ENCODE assay signal across 9 cellular contexts in the genomic region with DNA sequence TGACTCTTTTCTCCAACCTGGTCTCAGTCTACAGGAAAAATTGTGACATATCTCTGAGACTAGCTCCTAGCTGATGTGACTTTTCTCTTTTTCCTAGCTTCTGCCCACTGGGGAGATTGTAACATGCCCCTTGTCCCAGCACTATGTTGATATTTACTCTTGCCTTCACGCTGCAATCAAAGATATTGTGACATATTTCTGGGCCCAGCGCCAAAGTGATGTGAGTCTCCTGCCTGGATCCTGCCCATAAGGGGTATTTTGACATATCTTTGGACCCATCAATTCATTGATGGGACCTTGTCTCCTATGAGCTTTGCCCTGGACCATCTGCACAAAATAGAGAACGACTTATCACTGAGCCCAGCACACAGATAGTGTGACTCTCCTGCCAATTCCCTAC. TPM values are rescaled to one million over a fixed set of nuclear protein-coding genes. Genes with fewer than 3 reads are reported as not detected.
"Had no signal": no experiment of that assay in that cellular context is flagged by ENCODE, and none has a peak within 500 bp of the region (broad histone marks: within the 10 kb centered on the region; RNA-seq: fewer than 3 reads in every experiment).

No MANE protein-coding gene starts in this region.

- H3K4me3 ChIP-seq: GM23248, HAP-1 had no signal

- H3K36me3 ChIP-seq: HAP-1 had no signal

- H3K4me3 Mint-ChIP-seq: HFFc6, IgD-negative memory B cell had no signal

- H2AFZ ChIP-seq: GM23248 had no signal

- H3K36me3 Mint-ChIP-seq: IgD-negative memory B cell had no signal

- DNase-seq: GM23248, GOT3, H7, HFFc6 had no signal

- H3K9ac ChIP-seq: GM23248 had no signal

- H3K4me1 ChIP-seq: HAP-1 had no signal

- H3K27ac Mint-ChIP-seq: HFFc6, IgD-negative memory B cell had no signal

- H3K27me3 Mint-ChIP-seq: IgD-negative memory B cell had no signal

- H3K27ac ChIP-seq: GM23248, HL-60 had no signal

- H3K9me3 ChIP-seq: HAP-1 had no signal

RNA-seq across cellular contexts. Expression of gene ZNF729, which starts 41.1 kb away (rescaled TPM):
- total RNA-seq: GM23248, H7, HepG2, HFFc6, HT1080 had no signal
- polyA plus RNA-seq: GM23248, HepG2, IgD-negative memory B cell had no signal
